26 cellular contexts compared by ENCODE assay signal in the genomic region with DNA sequence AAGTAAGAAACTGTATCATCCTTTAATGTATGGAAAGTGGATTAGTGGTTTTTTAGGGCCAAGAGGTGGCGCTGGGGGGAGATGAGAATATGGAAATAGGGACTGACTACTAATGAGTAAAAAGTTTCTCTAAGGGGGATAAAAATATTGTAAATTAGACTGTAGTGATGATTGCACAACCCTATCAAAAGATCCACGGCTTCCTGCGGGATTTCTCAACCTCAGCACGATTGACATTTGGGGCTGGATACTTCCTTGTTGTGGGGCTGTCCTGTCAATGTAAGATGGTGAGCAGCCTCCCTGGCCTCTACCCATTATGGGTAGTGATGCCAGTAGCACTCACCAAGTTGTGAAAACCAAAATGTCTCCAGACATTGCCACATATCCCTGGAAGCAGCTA. TPM values are rescaled to one million over a fixed set of nuclear protein-coding genes. Genes with fewer than 3 reads are reported as not detected.
A peak's percentile ranks its signal among the peaks of the same experiment; 100 is the strongest.
DNase-seq lines count a peak whose midpoint lies in the region; TF ChIP-seq lines count a peak whose summit lies in the region.
"Had no signal": no experiment of that assay in that cellular context is flagged by ENCODE, and none has a peak within 500 bp of the region (broad histone marks: within the 10 kb centered on the region; RNA-seq: fewer than 3 reads in every experiment).

No MANE protein-coding gene starts in this region.

- H3K9me3 ChIP-seq in breast epithelium (no peaks in the 10 kb centered on the region), SK-N-MC (ENCODE audit: low read depth, low read length) (no peaks in the 10 kb centered on the region), esophagus squamous epithelium (no peaks in the 10 kb centered on the region)
- H3K9me3 ChIP-seq: BE2C had no signal

- H3K4me3 ChIP-seq in breast epithelium (no peak overlapping the region), SK-N-MC (no peak overlapping the region), esophagus squamous epithelium (no peak overlapping the region)
- H3K4me3 ChIP-seq: heart right ventricle, PC-9, stomach had no signal

- POLR2A ChIA-PET in MCF 10A (lab: Yijun Ruan, JAX): interaction anchor here (0.9 to 5.5 kb wide), 12 partner anchors 9 to 285 kb away, joined by 3 to 66 read pairs (median 12); a partner anchor contains a TSS

- H3K27ac Mint-ChIP-seq in MCF 10A (ENCODE audit: low read depth, unreplicated experiment): peak overlapping the region; percentile 5
- H3K27ac Mint-ChIP-seq: activated CD4-positive, alpha-beta memory T cell treated with anti-CD3 and anti-CD28 coated beads for 36 hours; activated naive CD8-positive, alpha-beta T cell treated with anti-CD3 and anti-CD28 coated beads for 36 hours; progenitor cell of endocrine pancreas had no signal

- WGBS in esophagus squamous epithelium, 2 donors: 45 to 52% methylated on average over 4 of the region's 4 CpGs

- peaks cover 36% of the 10 kb centered on the region for H3K4me1 Mint-ChIP-seq in MCF 10A (ENCODE audit: insufficient read depth, unreplicated experiment)

- H3K27me3 ChIP-seq in breast epithelium: no peaks in the 10 kb centered on the region
- H3K27me3 ChIP-seq in esophagus squamous epithelium: no peaks in the 10 kb centered on the region
- H3K27me3 ChIP-seq: BE2C, stomach had no signal

- peaks cover 7% of the 10 kb centered on the region for H3K36me3 Mint-ChIP-seq in MCF 10A (ENCODE audit: insufficient read depth, unreplicated experiment)

- DNase-seq in MCF 10A (ENCODE audit: unreplicated experiment) (peak; percentile 43), breast epithelium (ENCODE audit: low spot score in 2 of 2) (no peak), SK-N-MC (ENCODE audit: low read depth, low spot score) (no peak), esophagus squamous epithelium (lab: John Stamatoyannopoulos, UW) (no peak), NCI-H1436 (lab: John Stamatoyannopoulos, UW) (no peak), NCI-H2029 (lab: John Stamatoyannopoulos, UW) (no peak)
- DNase-seq in NK-92 treated with Interleukin-12 subunit alpha and Interleukin-12 subunit beta, amount 100 ng/mL, for 24 hours (lab: John Stamatoyannopoulos, UW): no peak
- DNase-seq in activated T-cell treated with anti-CD3 and anti-CD28 coated beads, Interleukin-2, amount 50 U/mL, for 1 hour: no peak
- DNase-seq: activated CD8-positive, alpha-beta memory T cell treated with anti-CD3 and anti-CD28 coated beads, Interleukin-2, amount 50 U/mL, for 48 hours; activated naive CD8-positive, alpha-beta T cell treated with anti-CD3 and anti-CD28 coated beads for 36 hours; BE2C; central memory CD4-positive, alpha-beta T cell; dermis blood vessel endothelial cell; foreskin fibroblast; HCEC 1CT; heart right ventricle; left cardiac atrium; mesendoderm; NCI-H1694 treated with DMSO at 0.1 percent for 48 hours; NCI-H526; PC-9; SIG-M5; stomach; trophoblast cell had no signal

- no peaks in the 10 kb centered on the region for H3K27me3 Mint-ChIP-seq in MCF 10A (ENCODE audit: insufficient read depth, unreplicated experiment)
- H3K27me3 Mint-ChIP-seq: activated naive CD8-positive, alpha-beta T cell treated with anti-CD3 and anti-CD28 coated beads for 36 hours; progenitor cell of endocrine pancreas had no signal

- H3K4me3 Mint-ChIP-seq in MCF 10A (ENCODE audit: unreplicated experiment): no peak overlapping the region
- H3K4me3 Mint-ChIP-seq: activated CD4-positive, alpha-beta memory T cell treated with anti-CD3 and anti-CD28 coated beads for 36 hours; activated naive CD8-positive, alpha-beta T cell treated with anti-CD3 and anti-CD28 coated beads for 36 hours had no signal

- H3K9ac ChIP-seq in SK-N-MC (ENCODE audit: insufficient read length): no peak overlapping the region

- intact Hi-C loops in MCF 10A (cut with micrococcal nuclease): loop anchor here (2.0 to 5.0 kb wide), 2 partner anchors 72 to 195 kb away; no protein-coding TSS in a partner anchor
- intact Hi-C loops in breast epithelium (cut with DNase I; ENCODE audit: low total_unique reads): no loop called here
- intact Hi-C loops in esophagus squamous epithelium (cut with DNase I): loop anchor here (10.0 kb wide), 1 partner anchor 141 kb away; no protein-coding TSS in a partner anchor

- TF ChIP-seq POLR2A in breast epithelium (IDR thresholded peaks at IDR 0.05) (no peak), esophagus squamous epithelium (IDR thresholded peaks at IDR 0.05) (no peak)

- CTCF ChIA-PET in MCF 10A (lab: Yijun Ruan, JAX): interaction anchor here (0.6 to 8.9 kb wide), 10 partner anchors 44 to 295 kb away, joined by 3 to 96 read pairs (median 4); no protein-coding TSS in a partner anchor

- H3K9me3 Mint-ChIP-seq in MCF 10A (ENCODE audit: unreplicated experiment): peaks cover 7% of the 10 kb centered on the region

- no peaks in the 10 kb centered on the region for H3K36me3 ChIP-seq in breast epithelium
- H3K36me3 ChIP-seq in SK-N-MC (ENCODE audit: insufficient read depth, low read length): no peaks in the 10 kb centered on the region
- H3K36me3 ChIP-seq in esophagus squamous epithelium: no peaks in the 10 kb centered on the region
- H3K36me3 ChIP-seq: BE2C, heart right ventricle, stomach had no signal

- TF ChIP-seq CTCF in MCF 10A (IDR thresholded peaks at IDR 0.05; ENCODE audit: unreplicated experiment): no peak
- TF ChIP-seq CTCF in breast epithelium (IDR thresholded peaks at IDR 0.05): no peak
- TF ChIP-seq CTCF in esophagus squamous epithelium (IDR thresholded peaks at IDR 0.05): no peak

- H3K4me1 ChIP-seq in breast epithelium (no peaks in the 10 kb centered on the region), esophagus squamous epithelium (peaks cover 4 to 55% (median 28%) of the 10 kb centered on the region in 3 donors)
- H3K4me1 ChIP-seq: BE2C had no signal

- BruUV-seq in MCF 10A (replicated peaks; lab: Mats Ljungman, UMichigan): no TSS peak

- H3K27ac ChIP-seq in breast epithelium (no peak overlapping the region), SK-N-MC (peak overlapping the region; percentile 79), esophagus squamous epithelium (peak overlapping the region; percentile 59 to 72 (median 64))
- H3K27ac ChIP-seq: heart right ventricle, PC-9, stomach had no signal

RNA-seq across cellular contexts. Expression of a gene that starts 36.0 kb away (rescaled TPM):
- total RNA-seq in MCF 10A (2022) (26.6 and 31.7 TPM in 2 replicates), breast epithelium (10 to 100 TPM; 45.6 to 57.1 (median 47.2) TPM), esophagus squamous epithelium (10 to 100 TPM; 19.2 to 37.4 (median 26.2) TPM)

Comparison
In these comparisons a context has a peak if more than half of its experiments do, and no peak if none do; other contexts are left out.
1. H3K27ac ChIP-seq: peak in SK-N-MC (single experiment) and esophagus squamous epithelium (4 of 4); none in breast epithelium (0 of 2).